In the genomic region with DNA sequence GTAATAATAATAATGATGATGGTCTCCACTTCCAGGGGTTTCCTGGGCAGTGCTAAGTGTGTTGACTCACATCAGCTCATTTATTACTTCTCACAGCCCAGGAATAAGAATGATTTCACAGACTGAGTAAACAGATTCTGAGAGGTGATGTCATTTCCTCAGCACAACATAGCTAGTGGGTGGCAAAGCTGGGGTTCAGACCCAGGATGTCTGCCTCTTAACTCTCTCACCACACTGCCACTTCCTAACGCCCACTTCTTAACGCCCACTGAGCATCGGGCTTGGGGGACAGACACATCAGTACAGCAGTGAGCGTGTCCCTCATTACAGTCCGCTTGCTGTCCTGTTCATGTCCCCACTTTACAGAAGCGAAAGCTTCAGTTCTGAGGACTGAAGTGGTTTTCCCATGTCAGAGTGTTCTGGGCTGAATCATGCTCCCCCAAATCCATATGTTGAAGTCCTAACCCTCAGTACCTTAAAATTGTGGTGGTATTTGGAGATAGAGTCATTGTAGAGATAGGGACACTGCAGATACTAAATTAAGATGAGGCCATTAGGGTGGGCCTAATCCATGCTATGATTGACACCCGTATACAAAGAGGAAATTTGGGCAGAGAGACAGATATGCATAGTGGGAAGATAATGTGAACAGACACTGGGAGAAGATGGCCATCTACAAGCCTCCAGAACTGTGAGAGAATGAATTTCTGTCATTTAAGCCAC, we compare ENCODE assay signal across 8 cellular contexts.
DNase-seq lines count a peak whose midpoint lies in the region; ATAC-seq and TF ChIP-seq lines count a peak whose summit lies in the region.

No MANE protein-coding gene starts in this region.

- DNase-seq in M059J (ENCODE audit: low read depth) (peak; percentile 75), osteoblast (ENCODE audit: insufficient read length, low spot score, missing footprints) (peak; percentile 97), OCI-LY7 (ENCODE audit: low spot score) (no peak), NCI-H2227 treated with DMSO at 0.1 percent for 48 hours (lab: John Stamatoyannopoulos, UW) (no peak)
- DNase-seq in activated naive CD4-positive, alpha-beta T cell treated with Interleukin-2 at 50 U/mL for 16 hours, result peak; percentile 75

- H3K79me2 ChIP-seq in osteoblast (ENCODE audit: insufficient read depth, low read length) (no peaks in the 10 kb centered on the region), OCI-LY7 (ENCODE audit: insufficient read depth, low read depth, low read length) (no peaks in the 10 kb centered on the region)

- H3K27me3 ChIP-seq in osteoblast (ENCODE audit: insufficient read depth, low read length), result no peaks in the 10 kb centered on the region

- H3K4me2 ChIP-seq in osteoblast (ENCODE audit: insufficient read depth, low read length) (peak overlapping the region; percentile 56), OCI-LY7 (ENCODE audit: low read length) (no peak overlapping the region)

- H2AFZ ChIP-seq in osteoblast (ENCODE audit: low read length) (peak overlapping the region; percentile 28), OCI-LY7 (ENCODE audit: low read length) (no peak overlapping the region)

- no peaks in the 10 kb centered on the region for H3K9me3 ChIP-seq in osteoblast (ENCODE audit: low read depth, low read length)
- H3K9me3 ChIP-seq in OCI-LY7 (ENCODE audit: low read length), result no peaks in the 10 kb centered on the region

- ATAC-seq in GM18498 (IDR thresholded peaks at IDR 0.05; ENCODE audit: unreplicated experiment) (peak; percentile 65), GM18873 (IDR thresholded peaks at IDR 0.05; ENCODE audit: low FRiP score, unreplicated experiment) (no peak), HG03460 (IDR thresholded peaks at IDR 0.05; ENCODE audit: unreplicated experiment) (no peak)

- H3K27ac ChIP-seq in osteoblast (ENCODE audit: low read depth, low read length), result peak overlapping the region; percentile 77
- no peak overlapping the region for H3K27ac ChIP-seq in OCI-LY7 (ENCODE audit: low read depth, low read length, poor library complexity, severe bottlenecking)

- BruUV-seq in OCI-LY7 (replicated peaks; lab: Mats Ljungman, UMichigan), result no TSS peak

- H3K36me3 ChIP-seq in osteoblast (ENCODE audit: insufficient read depth, low read length) (no peaks in the 10 kb centered on the region), OCI-LY7 (ENCODE audit: insufficient read depth, low read length) (no peaks in the 10 kb centered on the region)

- H3K4me3 ChIP-seq in osteoblast (ENCODE audit: insufficient read depth, low read length), result no peak overlapping the region
- H3K4me3 ChIP-seq in OCI-LY7 (ENCODE audit: low read depth, low read length, poor library complexity, severe bottlenecking), result no peak overlapping the region

- POLR2A ChIA-PET in OCI-LY7 (lab: Charles Lee), result interaction anchor here (0.9 kb wide), 1 partner anchor 42 kb away, joined by 3 read pairs; no protein-coding TSS in a partner anchor

- intact Hi-C loops in OCI-LY7 (cut with micrococcal nuclease; ENCODE audit: unreplicated experiment), result no loop called here

- CTCF ChIA-PET in OCI-LY7 (lab: Charles Lee; ENCODE audit: unreplicated experiment), result no interaction called here

- no peaks in the 10 kb centered on the region for H4K20me1 ChIP-seq in osteoblast (ENCODE audit: insufficient read depth, low read length)
- H4K20me1 ChIP-seq in OCI-LY7 (ENCODE audit: insufficient read depth, low read length), result no peaks in the 10 kb centered on the region

- TF ChIP-seq CTCF in osteoblast (IDR thresholded peaks at IDR 0.05; ENCODE audit: extremely low read depth, low read depth, low read length) (no peak), OCI-LY7 (conservative IDR thresholded peaks at IDR 0.05; ENCODE audit: low read length) (no peak)

- H3K9me2 ChIP-seq in OCI-LY7 (ENCODE audit: insufficient read depth, low read length), result no peaks in the 10 kb centered on the region

- H3K4me1 ChIP-seq in osteoblast (ENCODE audit: insufficient read depth, low read length) (peaks cover 33% of the 10 kb centered on the region), OCI-LY7 (ENCODE audit: insufficient read depth, low read length, poor library complexity, severe bottlenecking) (peaks cover 28% of the 10 kb centered on the region)

Comparison
In these comparisons a context has a peak if more than half of its experiments do, and no peak if none do; other contexts are left out.
1. DNase-seq: peak in M059J (single experiment), activated naive CD4-positive, alpha-beta T cell treated with Interleukin-2 at 50 U/mL for 16 hours (single experiment) and osteoblast (single experiment); none in OCI-LY7 (single experiment) and NCI-H2227 treated with DMSO at 0.1 percent for 48 hours (single experiment).